In genomic region chr12:65740873-65741600, GRCh38 we compare ENCODE assay signal across 8 cellular contexts.
A peak's percentile ranks its signal among the peaks of the same experiment; 100 is the strongest.
DNase-seq lines count a peak whose midpoint lies in the region; ATAC-seq lines count a peak whose summit lies in the region.

No MANE protein-coding gene starts in this region.

- ATAC-seq in GM18867 (IDR thresholded peaks at IDR 0.05; ENCODE audit: unreplicated experiment) (peak; percentile 72), HG03571 (IDR thresholded peaks at IDR 0.05; ENCODE audit: unreplicated experiment) (peak; percentile 80), HG03135 (IDR thresholded peaks at IDR 0.05; ENCODE audit: unreplicated experiment) (no peak)

- no peaks in the 10 kb centered on the region for H3K27me3 ChIP-seq in skeletal muscle satellite cell (ENCODE audit: control insufficient read depth, insufficient read depth, low read length)

- H3K4me3 ChIP-seq in iPS-18c (ENCODE audit: insufficient read depth, low read depth, low read length) (peak overlapping the region; percentile 73), skeletal muscle satellite cell (ENCODE audit: low read length) (peak overlapping the region; percentile 78)

- H3K4me2 ChIP-seq in skeletal muscle satellite cell (ENCODE audit: low read length): peak overlapping the region; percentile 93

- no peaks in the 10 kb centered on the region for H3K36me3 ChIP-seq in skeletal muscle satellite cell (ENCODE audit: insufficient read depth, low read length)

- DNase-seq in T-helper 9 cell (peak; percentile 8), brain pericyte (ENCODE audit: low read depth, low spot score) (peak; percentile 58), NCI-H2029 (lab: John Stamatoyannopoulos, UW) (no peak)

- H3K4me1 ChIP-seq in skeletal muscle satellite cell (ENCODE audit: control insufficient read depth, insufficient read depth, low read length): peaks cover 23% of the 10 kb centered on the region

- peak overlapping the region; percentile 69 for H3K9ac ChIP-seq in skeletal muscle satellite cell (ENCODE audit: low read depth, low read length)

- H3K9me3 ChIP-seq in iPS-18c (ENCODE audit: control insufficient read depth, insufficient read depth, low read length) (no peaks in the 10 kb centered on the region), skeletal muscle satellite cell (replicated peaks; ENCODE audit: low read length) (no peaks in the 10 kb centered on the region)
